In genomic region chr4:20260821-20261220, GRCh38 we compare ENCODE assay signal across 19 cellular contexts. TPM values are rescaled to one million over a fixed set of nuclear protein-coding genes. Genes with fewer than 3 reads are reported as not detected.
"Had no signal": no experiment of that assay in that cellular context is flagged by ENCODE, and none has a peak within 500 bp of the region (broad histone marks: within the 10 kb centered on the region; RNA-seq: fewer than 3 reads in every experiment).

No MANE protein-coding gene starts in this region.

- DNase-seq: activated CD4-positive, alpha-beta T cell treated with anti-CD3 and anti-CD28 coated beads, Interleukin-2, amount 50 U/mL, for 1 hour; activated CD8-positive, alpha-beta memory T cell treated with anti-CD3 and anti-CD28 coated beads for 24 hours; activated naive CD8-positive, alpha-beta T cell treated with anti-CD3 and anti-CD28 coated beads for 36 hours; aorta; cerebellar nuclear complex; effector memory CD8-positive, alpha-beta T cell; heart right ventricle; left colon; lower lobe of right lung; midbrain; pancreas; stimulated activated CD4-positive, alpha-beta T cell treated with anti-CD3 and anti-CD28 coated beads, Interleukin-1b, Interleukin-23, amount 100 ng/mL, for 48 hours; upper lobe of right lung had no signal

- H3K27ac ChIP-seq: breast epithelium, epithelial cell of prostate, gastroesophageal sphincter, heart right ventricle, lower lobe of right lung, neural progenitor cell, pancreas, thoracic aorta, upper lobe of right lung had no signal

- H3K36me3 ChIP-seq: breast epithelium, heart right ventricle, lower lobe of right lung, neural progenitor cell, pancreas, thoracic aorta, upper lobe of right lung had no signal

- H3K4me2 ChIP-seq: neural progenitor cell had no signal

- H3K4me3 ChIP-seq: breast epithelium, gastroesophageal sphincter, heart right ventricle, lower lobe of right lung, neural progenitor cell, pancreas, thoracic aorta, upper lobe of right lung had no signal

- H3K4me1 ChIP-seq: breast epithelium, heart right ventricle, lower lobe of right lung, neural progenitor cell, pancreas had no signal

- H2AFZ ChIP-seq: neural progenitor cell had no signal

- H3K9me3 ChIP-seq: breast epithelium, gastroesophageal sphincter, heart right ventricle, lower lobe of right lung, pancreas, thoracic aorta, upper lobe of right lung had no signal

- ATAC-seq: effector memory CD8-positive, alpha-beta T cell; gastroesophageal sphincter; heart right ventricle; left colon; lower lobe of right lung; pancreas; sciatic nerve; upper lobe of right lung had no signal

- H3K9ac ChIP-seq: neural progenitor cell had no signal

- H3K27me3 ChIP-seq: gastroesophageal sphincter had no signal

RNA-seq across cellular contexts. Expression of gene SLIT2, which starts 9.1 kb away (rescaled TPM):
- total RNA-seq: activated naive CD8-positive, alpha-beta T cell treated with anti-CD3 and anti-CD28 coated beads for 36 hours had no signal
